10 cellular contexts compared by ENCODE assay signal in genomic region chr13:29571876-29572570, GRCh38.
"Had no signal": no experiment of that assay in that cellular context is flagged by ENCODE, and none has a peak within 500 bp of the region (broad histone marks: within the 10 kb centered on the region; RNA-seq: fewer than 3 reads in every experiment).

No MANE protein-coding gene starts in this region.

- FAIRE-seq: endothelial cell of umbilical vein, frontal cortex had no signal

- H3K36me3 ChIP-seq: breast epithelium, stomach, vagina had no signal

- H3K27me3 ChIP-seq: breast epithelium, dorsolateral prefrontal cortex, stomach, vagina had no signal

- H3K4me3 ChIP-seq: breast epithelium, dorsolateral prefrontal cortex, stomach, vagina had no signal

- H3K27ac ChIP-seq: vagina had no signal

- DNase-seq: activated effector memory CD4-positive, alpha-beta T cell treated with anti-CD3 and anti-CD28 coated beads, Interleukin-2, amount 50 U/mL, for 16 hours; aorta; dorsolateral prefrontal cortex; stimulated activated CD4-positive, alpha-beta T cell treated with anti-CD3 and anti-CD28 coated beads, Interleukin-15, amount 100 ng/mL, for 24 hours; stimulated activated CD4-positive, alpha-beta T cell treated with anti-CD3 and anti-CD28 coated beads, Interleukin-4, amount 100 ng/mL, for 4 hours; stomach had no signal

- H3K9me3 ChIP-seq: breast epithelium, stomach, vagina had no signal
